ENCODE assay signal across 8 cellular contexts in genomic region chr21:41879190-41879998, GRCh38. TPM values are rescaled to one million over a fixed set of nuclear protein-coding genes. Genes with fewer than 3 reads are reported as not detected.
DNase-seq lines count a peak whose midpoint lies in the region; ATAC-seq and TF ChIP-seq lines count a peak whose summit lies in the region.

A gene with protein sequence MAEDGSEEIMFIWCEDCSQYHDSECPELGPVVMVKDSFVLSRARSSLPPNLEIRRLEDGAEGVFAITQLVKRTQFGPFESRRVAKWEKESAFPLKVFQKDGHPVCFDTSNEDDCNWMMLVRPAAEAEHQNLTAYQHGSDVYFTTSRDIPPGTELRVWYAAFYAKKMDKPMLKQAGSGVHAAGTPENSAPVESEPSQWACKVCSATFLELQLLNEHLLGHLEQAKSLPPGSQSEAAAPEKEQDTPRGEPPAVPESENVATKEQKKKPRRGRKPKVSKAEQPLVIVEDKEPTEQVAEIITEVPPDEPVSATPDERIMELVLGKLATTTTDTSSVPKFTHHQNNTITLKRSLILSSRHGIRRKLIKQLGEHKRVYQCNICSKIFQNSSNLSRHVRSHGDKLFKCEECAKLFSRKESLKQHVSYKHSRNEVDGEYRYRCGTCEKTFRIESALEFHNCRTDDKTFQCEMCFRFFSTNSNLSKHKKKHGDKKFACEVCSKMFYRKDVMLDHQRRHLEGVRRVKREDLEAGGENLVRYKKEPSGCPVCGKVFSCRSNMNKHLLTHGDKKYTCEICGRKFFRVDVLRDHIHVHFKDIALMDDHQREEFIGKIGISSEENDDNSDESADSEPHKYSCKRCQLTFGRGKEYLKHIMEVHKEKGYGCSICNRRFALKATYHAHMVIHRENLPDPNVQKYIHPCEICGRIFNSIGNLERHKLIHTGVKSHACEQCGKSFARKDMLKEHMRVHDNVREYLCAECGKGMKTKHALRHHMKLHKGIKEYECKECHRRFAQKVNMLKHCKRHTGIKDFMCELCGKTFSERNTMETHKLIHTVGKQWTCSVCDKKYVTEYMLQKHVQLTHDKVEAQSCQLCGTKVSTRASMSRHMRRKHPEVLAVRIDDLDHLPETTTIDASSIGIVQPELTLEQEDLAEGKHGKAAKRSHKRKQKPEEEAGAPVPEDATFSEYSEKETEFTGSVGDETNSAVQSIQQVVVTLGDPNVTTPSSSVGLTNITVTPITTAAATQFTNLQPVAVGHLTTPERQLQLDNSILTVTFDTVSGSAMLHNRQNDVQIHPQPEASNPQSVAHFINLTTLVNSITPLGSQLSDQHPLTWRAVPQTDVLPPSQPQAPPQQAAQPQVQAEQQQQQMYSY (minus strand): TSS chr21:41879344. CDS start chr21:41860363, 18,981 bp downstream.

- H4K5ac ChIP-seq in H9 (ENCODE audit: insufficient read length, low read depth, low read length) = no peak within 1 kb of the TSS

- H4K20me1 ChIP-seq in H9 (ENCODE audit: control insufficient read depth, insufficient read depth, insufficient read length) = no peaks in the 10 kb centered on the region

- peak in 1 of 4 donors; percentile 7 for TF ChIP-seq POLR2A in upper lobe of left lung (IDR thresholded peaks at IDR 0.05)

- intact Hi-C loops in heart right ventricle (cut with DNase I) (loop anchor here in 2 of 10 donors (5.0 kb wide), 1 partner anchor 128 kb away; no protein-coding TSS in a partner anchor), posterior vena cava (cut with DNase I) (no loop called here)

- no peak within 1 kb of the TSS for H3T11ph ChIP-seq in H9 (ENCODE audit: low read length)

- H3K27me3 ChIP-seq in H9 (ENCODE audit: insufficient read depth, low read length) (no peaks in the 10 kb centered on the region), MG63 (no peaks in the 10 kb centered on the region), heart right ventricle (no peaks in the 10 kb centered on the region), upper lobe of left lung (no peaks in the 10 kb centered on the region)

- H3K36me3 Mint-ChIP-seq in H9 (ENCODE audit: insufficient read depth in 1 of 3, low read depth in 3 of 3) = peaks cover 0 to 9% (median 2%) of the 10 kb centered on the region in 3 experiments; a peak in 3 of 7 replicates
- no peaks in the 10 kb centered on the region for H3K36me3 Mint-ChIP-seq in T-cell
- H3K36me3 Mint-ChIP-seq in activated naive CD8-positive, alpha-beta T cell treated with anti-CD3 and anti-CD28 coated beads, Interleukin-2, amount 50 U/mL, for 24 hours (ENCODE audit: low read depth) = peaks cover 3% of the 10 kb centered on the region

- CTCF ChIA-PET in T-cell (lab: Charles Lee) = interaction anchor here in 1 of 2 donors (2.0 kb wide), 1 partner anchor 16 kb away, joined by 8 read pairs; no protein-coding TSS in a partner anchor

- peak within 1 kb of the TSS; percentile 37 for H3K18ac ChIP-seq in H9 (ENCODE audit: insufficient read length, low read depth, low read length)

- H3K27ac Mint-ChIP-seq in H9 = peak within 1 kb of the TSS in 2 of 3 experiments; percentile 35 to 85; a peak in 3 of 7 replicates
- H3K27ac Mint-ChIP-seq in T-cell = peak within 1 kb of the TSS; percentile 96 to 98
- H3K27ac Mint-ChIP-seq in activated naive CD8-positive, alpha-beta T cell treated with anti-CD3 and anti-CD28 coated beads, Interleukin-2, amount 50 U/mL, for 24 hours = peak within 1 kb of the TSS; percentile 93

- H2AFZ ChIP-seq in H9 (ENCODE audit: low read length) = no peak within 1 kb of the TSS

- H2AK5ac ChIP-seq in H9 (ENCODE audit: insufficient read length, low read length) = no peak within 1 kb of the TSS

- no peak within 1 kb of the TSS for H4K8ac ChIP-seq in H9 (replicated peaks; ENCODE audit: insufficient read length, low read depth, low read length)

- no peak within 1 kb of the TSS for H2BK15ac ChIP-seq in H9 (ENCODE audit: low read depth, low read length)

- no peak within 1 kb of the TSS for H4K91ac ChIP-seq in H9 (ENCODE audit: insufficient read length, low read depth, low read length)

- POLR2A ChIA-PET in T-cell (lab: Charles Lee) = interaction anchor here (0.6 kb wide), 2 partner anchors 44 to 193 kb away, joined by 3 to 4 read pairs; no protein-coding TSS in a partner anchor

- no peak for TF ChIP-seq EP300 in upper lobe of left lung (IDR thresholded peaks at IDR 0.05)

- H3K4me1 ChIP-seq in H9 (ENCODE audit: insufficient read depth, low read length) = no peaks in the 10 kb centered on the region; the same call in 1 of the 2 replicates
- peaks cover 0 to 20% (median 13%) of the 10 kb centered on the region in 9 donors for H3K4me1 ChIP-seq in heart right ventricle
- H3K4me1 ChIP-seq in upper lobe of left lung = peaks cover 10 to 26% (median 19%) of the 10 kb centered on the region in 4 donors

- peaks cover 4% of the 10 kb centered on the region for H3K23me2 ChIP-seq in H9 (ENCODE audit: insufficient read length, low read depth, low read length, poor library complexity, severe bottlenecking)

- H3K9ac ChIP-seq in H9 (ENCODE audit: extremely low read depth, insufficient read length, low read length) = peak within 1 kb of the TSS; percentile 29

- H3K23ac ChIP-seq in H9 (ENCODE audit: insufficient read length, low read depth, low read length) = no peak within 1 kb of the TSS

- H2BK20ac ChIP-seq in H9 (ENCODE audit: low read depth, low read length, poor library complexity, severe bottlenecking) = no peak within 1 kb of the TSS

- H3K4ac ChIP-seq in H9 (ENCODE audit: low read depth, low read length) = no peak within 1 kb of the TSS

- no peak within 1 kb of the TSS for H2BK12ac ChIP-seq in H9 (ENCODE audit: insufficient read length, low read depth, low read length)

- peak within 1 kb of the TSS; percentile 62 for H3K14ac ChIP-seq in H9 (ENCODE audit: insufficient read depth, low read length)

- H3K9me3 ChIP-seq in H9 (ENCODE audit: control insufficient read depth, low read depth, low read length) = no peaks in the 10 kb centered on the region
- H3K9me3 ChIP-seq in MG63 = no peaks in the 10 kb centered on the region
- H3K9me3 ChIP-seq in heart right ventricle = no peaks in the 10 kb centered on the region
- H3K9me3 ChIP-seq in upper lobe of left lung = no peaks in the 10 kb centered on the region

- peak within 1 kb of the TSS; percentile 90 for H3K4me2 ChIP-seq in H9 (ENCODE audit: insufficient read depth, insufficient read length, low read length)

- no peaks in the 10 kb centered on the region for H3K79me2 ChIP-seq in H9 (ENCODE audit: insufficient read depth, low read length)

- H3K79me1 ChIP-seq in H9 (ENCODE audit: insufficient read depth, low read depth, low read length, poor library complexity, severe bottlenecking) = peaks cover 3% of the 10 kb centered on the region

- peaks cover 15% of the 10 kb centered on the region in 2 experiments for H3K4me1 Mint-ChIP-seq in H9
- H3K4me1 Mint-ChIP-seq in T-cell = peaks cover 29 to 34% (median 29%) of the 10 kb centered on the region in 3 donors
- H3K4me1 Mint-ChIP-seq in activated naive CD8-positive, alpha-beta T cell treated with anti-CD3 and anti-CD28 coated beads, Interleukin-2, amount 50 U/mL, for 24 hours = peaks cover 29% of the 10 kb centered on the region

- H3K4me3 ChIP-seq in MG63 (peak within 1 kb of the TSS; percentile 90), heart right ventricle (peak within 1 kb of the TSS; percentile 61 to 94 (median 78)), upper lobe of left lung (peak within 1 kb of the TSS; percentile 64 to 91 (median 83))

- DNase-seq in GF-D8 (lab: John Stamatoyannopoulos, UW) = peak; percentile 32
- DNase-seq in H9 = peak; percentile 84
- peak; percentile 92 for DNase-seq in MG63
- peak; percentile 52 to 80 (median 70) for DNase-seq in T-cell
- peak; percentile 88 for DNase-seq in activated naive CD8-positive, alpha-beta T cell treated with anti-CD3 and anti-CD28 coated beads, Interleukin-2, amount 50 U/mL, for 24 hours
- peak; percentile 86 for DNase-seq in heart right ventricle
- peak; percentile 96 for DNase-seq in posterior vena cava (ENCODE audit: low spot score)
- peak; percentile 62 to 97 for DNase-seq in upper lobe of left lung

- TF ChIP-seq CTCF in H9 (conservative IDR thresholded peaks at IDR 0.05) (no peak), heart right ventricle (IDR thresholded peaks at IDR 0.05) (no peak), upper lobe of left lung (IDR thresholded peaks at IDR 0.05) (peak in 1 of 6 experiments; percentile 14)

- H3K4me3 Mint-ChIP-seq in H9 = peak within 1 kb of the TSS; percentile 72 to 89
- peak within 1 kb of the TSS; percentile 83 to 93 (median 85) for H3K4me3 Mint-ChIP-seq in T-cell
- peak within 1 kb of the TSS; percentile 89 for H3K4me3 Mint-ChIP-seq in activated naive CD8-positive, alpha-beta T cell treated with anti-CD3 and anti-CD28 coated beads, Interleukin-2, amount 50 U/mL, for 24 hours

- ATAC-seq in T-cell (replicated peaks in 1 of 4) (peak; percentile 78 to 86 (median 80)), heart right ventricle (peak; percentile 49 to 77 (median 64)), upper lobe of left lung (ENCODE audit: low FRiP score in 2 of 2) (peak; percentile 57 to 71)
- peak; percentile 82 for ATAC-seq in activated naive CD8-positive, alpha-beta T cell treated with anti-CD3 and anti-CD28 coated beads, Interleukin-2, amount 50 U/mL, for 24 hours

- H2BK120ac ChIP-seq in H9 (ENCODE audit: low read depth, low read length, poor library complexity, severe bottlenecking) = no peak within 1 kb of the TSS

- H3K27ac ChIP-seq in H9 (ENCODE audit: insufficient read length, low read depth, low read length) (no peak within 1 kb of the TSS), heart right ventricle (peak within 1 kb of the TSS; percentile 65 to 94 (median 84)), upper lobe of left lung (peak within 1 kb of the TSS; percentile 67 to 90 (median 84))

- H3K27me3 Mint-ChIP-seq in H9 (ENCODE audit: low read depth) (no peaks in the 10 kb centered on the region), T-cell (no peaks in the 10 kb centered on the region)
- H3K27me3 Mint-ChIP-seq in activated naive CD8-positive, alpha-beta T cell treated with anti-CD3 and anti-CD28 coated beads, Interleukin-2, amount 50 U/mL, for 24 hours = no peaks in the 10 kb centered on the region

- H3K36me3 ChIP-seq in MG63 (no peaks in the 10 kb centered on the region), heart right ventricle (no peaks in the 10 kb centered on the region), upper lobe of left lung (no peaks in the 10 kb centered on the region)

- H3K56ac ChIP-seq in H9 (ENCODE audit: insufficient read length, low read depth, low read length) = no peak within 1 kb of the TSS

- H3K9me3 Mint-ChIP-seq in H9 = no peaks in the 10 kb centered on the region; a peak in 1 of 5 replicates
- H3K9me3 Mint-ChIP-seq in T-cell = no peaks in the 10 kb centered on the region
- H3K9me3 Mint-ChIP-seq in activated naive CD8-positive, alpha-beta T cell treated with anti-CD3 and anti-CD28 coated beads, Interleukin-2, amount 50 U/mL, for 24 hours = no peaks in the 10 kb centered on the region

- no peak within 1 kb of the TSS for H2BK5ac ChIP-seq in H9 (ENCODE audit: insufficient read length, low read length)

- no CpG with 5 or more reads among the region's 89 CpGs for WGBS in H9 (ENCODE audit: extremely low coverage, insufficient read length, low lambda C conversion rate)
- WGBS in heart right ventricle, 2 donors = 2% methylated on average over 62 to 89 of the region's 89 CpGs
- WGBS in upper lobe of left lung, 2 donors = 3 to 5% methylated on average over 14 to 20 of the region's 89 CpGs

RNA-seq across cellular contexts. Expression of the gene that starts here (rescaled TPM):
- total RNA-seq in H9 (2021) (9.9 TPM in 2 replicates), T-cell (10 to 100 TPM; 17.8 to 22.0 (median 20.7) TPM), heart right ventricle (1 to 10 TPM; 2.0 to 5.8 (median 3.2) TPM), posterior vena cava (1 to 10 TPM; 2.9 to 5.0 TPM), upper lobe of left lung (10 to 100 TPM in 2 of 6 donors, 1 to 10 TPM in 4; 5.3 to 31.4 (median 7.4) TPM)
- total RNA-seq in MG63 (2014; rRNA removed; shearing (Covaris generic); ENCODE audit: low replicate concordance) = 3.3 and 7.8 TPM in 2 replicates
- 1 to 10 TPM; 1.0 to 4.1 TPM for polyA plus RNA-seq in heart right ventricle

Comparison
In these comparisons a context has a peak if more than half of its experiments do, and no peak if none do; other contexts are left out.
1. DNase-seq: peak in every context shown above with its lines; median percentile 96 in posterior vena cava; 92 in MG63; 88 in activated naive CD8-positive, alpha-beta T cell treated with anti-CD3 and anti-CD28 coated beads, Interleukin-2, amount 50 U/mL, for 24 hours; 86 in heart right ventricle; 84 in H9; 80 in upper lobe of left lung; 70 in T-cell; 32 in GF-D8.